ENCODE assay signal across 8 cellular contexts in genomic region chr18:5294113-5294617, GRCh38. TPM values are rescaled to one million over a fixed set of nuclear protein-coding genes. Genes with fewer than 3 reads are reported as not detected.
DNase-seq lines count a peak whose midpoint lies in the region; ATAC-seq lines count a peak whose summit lies in the region.

No MANE protein-coding gene starts in this region.

- CTCF ChIA-PET in CD4-positive, alpha-beta memory T cell (lab: Charles Lee; ENCODE audit: partially characterized antibody): interaction anchor here (1.3 to 4.8 kb wide), 6 partner anchors 11 to 112 kb away, joined by 3 to 47 read pairs (median 6); no protein-coding TSS in a partner anchor

- 46% methylated on average over 8 of the region's 9 CpGs for WGBS in HUES64

- H3K36me3 Mint-ChIP-seq in CD4-positive, alpha-beta memory T cell: peaks cover 14 to 39% of the 10 kb centered on the region in 2 donors
- H3K36me3 Mint-ChIP-seq in activated naive CD4-positive, alpha-beta T cell treated with anti-CD3 and anti-CD28 coated beads, Interleukin-2, amount 50 U/mL, for 72 hours: peaks cover 22 to 38% of the 10 kb centered on the region in 2 donors

- H3K9me3 ChIP-seq in CD4-positive, alpha-beta memory T cell (ENCODE audit: control insufficient read depth in 1 of 2, low read length in 2 of 2): no peaks in the 10 kb centered on the region
- H3K9me3 ChIP-seq in HUES64 (ENCODE audit: insufficient read depth, low read depth, low read length): no peaks in the 10 kb centered on the region
- peaks cover 2% of the 10 kb centered on the region for H3K9me3 ChIP-seq in iPS-18c (ENCODE audit: control insufficient read depth, insufficient read depth, low read length)

- intact Hi-C loops in CD4-positive, alpha-beta memory T cell (cut with micrococcal nuclease): no loop called here

- peak; percentile 2 to 30 for ATAC-seq in activated naive CD4-positive, alpha-beta T cell treated with anti-CD3 and anti-CD28 coated beads, Interleukin-2, amount 50 U/mL, for 72 hours
- no peak for ATAC-seq in HG03108 (IDR thresholded peaks at IDR 0.05; ENCODE audit: unreplicated experiment)

- H3K9me3 Mint-ChIP-seq in CD4-positive, alpha-beta memory T cell: peaks cover 0 to 4% (median 0%) of the 10 kb centered on the region in 8 donors
- no peaks in the 10 kb centered on the region for H3K9me3 Mint-ChIP-seq in activated naive CD4-positive, alpha-beta T cell treated with anti-CD3 and anti-CD28 coated beads, Interleukin-2, amount 50 U/mL, for 72 hours

- peak overlapping the region; percentile 58 to 79 for H3K4me3 ChIP-seq in CD4-positive, alpha-beta memory T cell (ENCODE audit: low read length in 2 of 2)
- H3K4me3 ChIP-seq in HUES64 (ENCODE audit: low read length) (peak overlapping the region; percentile 96), iPS-18c (ENCODE audit: insufficient read depth, low read depth, low read length) (peak overlapping the region; percentile 60)

- peaks cover 17% of the 10 kb centered on the region for H3K36me3 ChIP-seq in CD4-positive, alpha-beta memory T cell (ENCODE audit: insufficient read depth, low read length)
- peaks cover 36% of the 10 kb centered on the region for H3K36me3 ChIP-seq in HUES64 (ENCODE audit: insufficient read depth, low read length)

- H3K9ac ChIP-seq in HUES64 (ENCODE audit: low read depth, low read length): peak overlapping the region; percentile 91

- H3K27ac Mint-ChIP-seq in CD4-positive, alpha-beta memory T cell: peak overlapping the region; percentile 96 to 100 (median 98)
- peak overlapping the region; percentile 92 for H3K27ac Mint-ChIP-seq in activated naive CD4-positive, alpha-beta T cell treated with anti-CD3 and anti-CD28 coated beads, Interleukin-2, amount 50 U/mL, for 72 hours

- H3K27me3 ChIP-seq in CD4-positive, alpha-beta memory T cell (ENCODE audit: insufficient read depth, low read length): no peaks in the 10 kb centered on the region
- H3K27me3 ChIP-seq in HUES64 (ENCODE audit: insufficient read depth, low read length): peaks cover 23% of the 10 kb centered on the region

- DNase-seq in CD4-positive, alpha-beta memory T cell: peak in 3 of 5 donors; percentile 12 to 77 (median 27)
- DNase-seq in activated naive CD4-positive, alpha-beta T cell treated with anti-CD3 and anti-CD28 coated beads, Interleukin-2, amount 50 U/mL, for 72 hours (ENCODE audit: low spot score in 2 of 2): no peak
- DNase-seq in stimulated activated CD4-positive, alpha-beta T cell treated with anti-CD3 and anti-CD28 coated beads, Interleukin-12 subunit alpha, Interleukin-12 subunit beta, amount 100 ng/mL, for 48 hours (ENCODE audit: low read depth in 2 of 3, low spot score in 1 of 3): peak; percentile 25 to 46 (median 43)
- no peak for DNase-seq in NCI-H526 treated with DMSO at 0.1 percent for 48 hours (lab: John Stamatoyannopoulos, UW)
- DNase-seq in NCI-H446 (lab: John Stamatoyannopoulos, UW): no peak

- H3K4me1 ChIP-seq in CD4-positive, alpha-beta memory T cell (ENCODE audit: insufficient read depth, low read length): peaks cover 28% of the 10 kb centered on the region
- peaks cover 11% of the 10 kb centered on the region for H3K4me1 ChIP-seq in HUES64 (ENCODE audit: insufficient read depth, low read length)

- peaks cover 23 to 54% (median 38%) of the 10 kb centered on the region in 4 donors for H3K4me1 Mint-ChIP-seq in CD4-positive, alpha-beta memory T cell

- H3K4me3 Mint-ChIP-seq in CD4-positive, alpha-beta memory T cell: peak overlapping the region; percentile 90 to 99 (median 94)

- peaks cover 0 to 3% of the 10 kb centered on the region in 2 donors for H3K27me3 Mint-ChIP-seq in CD4-positive, alpha-beta memory T cell

- POLR2A ChIA-PET in CD4-positive, alpha-beta memory T cell (lab: Charles Lee; ENCODE audit: partially characterized antibody): interaction anchor here (1.0 to 9.2 kb wide), 7 partner anchors 11 to 1845 kb away, joined by 3 to 356 read pairs (median 44); no protein-coding TSS in a partner anchor

- peak overlapping the region; percentile 81 for H3K27ac ChIP-seq in CD4-positive, alpha-beta memory T cell (ENCODE audit: low read depth, low read length)
- peak overlapping the region; percentile 88; the same call in 1 of the 2 replicates for H3K27ac ChIP-seq in HUES64 (ENCODE audit: low read depth, low read length)

RNA-seq across cellular contexts. Expression of gene ZBTB14, which starts 1.4 kb away (rescaled TPM):
- 10 to 100 TPM; 47.9 to 51.2 TPM for total RNA-seq in CD4-positive, alpha-beta memory T cell
- 10 to 100 TPM; 16.5 to 16.8 TPM for polyA plus RNA-seq in CD4-positive, alpha-beta memory T cell
- 12.5 TPM for polyA plus RNA-seq in HUES64 (2013, experiment 1 of 2)
- 14.5 TPM for polyA plus RNA-seq in HUES64 (2013, experiment 2 of 2)
- total RNA-seq in activated naive CD4-positive, alpha-beta T cell treated with anti-CD3 and anti-CD28 coated beads, Interleukin-2, amount 50 U/mL, for 72 hours: 10 to 100 TPM; 18.4 to 22.5 TPM

Comparison
In these comparisons a context has a peak if more than half of its experiments do, and no peak if none do; other contexts are left out.
1. DNase-seq: peak in CD4-positive, alpha-beta memory T cell (3 of 5) and stimulated activated CD4-positive, alpha-beta T cell treated with anti-CD3 and anti-CD28 coated beads, Interleukin-12 subunit alpha, Interleukin-12 subunit beta, amount 100 ng/mL, for 48 hours (3 of 3); none in activated naive CD4-positive, alpha-beta T cell treated with anti-CD3 and anti-CD28 coated beads, Interleukin-2, amount 50 U/mL, for 72 hours (0 of 2), NCI-H526 treated with DMSO at 0.1 percent for 48 hours (single experiment) and NCI-H446 (0 of 2).
2. Peak in every context shown above with its lines, with median percentiles within 50 percentile points of each other: H3K4me3 ChIP-seq.